In genomic region chr10:11646450-11646849, GRCh38 we compare ENCODE assay signal across 20 cellular contexts. TPM values are rescaled to one million over a fixed set of nuclear protein-coding genes. Genes with fewer than 3 reads are reported as not detected.
DNase-seq lines count a peak whose midpoint lies in the region; ATAC-seq, FAIRE-seq and TF ChIP-seq lines count a peak whose summit lies in the region.
"Had no signal": no experiment of that assay in that cellular context is flagged by ENCODE, and none has a peak within 500 bp of the region (broad histone marks: within the 10 kb centered on the region; RNA-seq: fewer than 3 reads in every experiment).

No MANE protein-coding gene starts in this region.

- H4K8ac ChIP-seq in trophoblast cell (ENCODE audit: low read depth, low read length) = no peak overlapping the region

- H2BK5ac ChIP-seq in trophoblast cell (ENCODE audit: low read depth, low read length, poor library complexity) = no peak overlapping the region

- peaks cover 0 to 4% of the 10 kb centered on the region in 2 experiments for H3K4me1 ChIP-seq in trophoblast cell (ENCODE audit: control insufficient read depth in 1 of 2, insufficient read depth in 2 of 2, low read length in 2 of 2)

- H3K36me3 ChIP-seq in trophoblast cell (ENCODE audit: control insufficient read depth in 1 of 2, insufficient read depth in 2 of 2, low read length in 2 of 2) = no peaks in the 10 kb centered on the region
- H3K36me3 ChIP-seq: BLaER1 treated with 17β-estradiol and CSF1 and Interleukin-3, amounts not matched to agents 10 nM and 100 nM had no signal

- no peak overlapping the region for H3K4me2 ChIP-seq in trophoblast cell (ENCODE audit: low read length)
- H3K4me2 ChIP-seq: A549; BLaER1 treated with 17β-estradiol and CSF1 and Interleukin-3, amounts not matched to agents 10 nM and 100 nM; KMS-11 had no signal

- H3K27me3 ChIP-seq in trophoblast cell (ENCODE audit: insufficient read depth, low read length) = no peaks in the 10 kb centered on the region
- H3K27me3 ChIP-seq: BLaER1 treated with 17β-estradiol and CSF1 and Interleukin-3, amounts not matched to agents 10 nM and 100 nM had no signal

- H3K9me3 ChIP-seq in trophoblast cell (ENCODE audit: insufficient read depth, low read depth, low read length) = peaks cover 1% of the 10 kb centered on the region
- H3K9me3 ChIP-seq: A549 had no signal

- FAIRE-seq in GM12891 (lab: Jason Lieb, UNC) = peak; percentile 13
- FAIRE-seq: A549 had no signal

- H2AFZ ChIP-seq in trophoblast cell (ENCODE audit: insufficient read depth, low read length, poor library complexity) = no peak overlapping the region

- no peak overlapping the region for H2AK5ac ChIP-seq in trophoblast cell (ENCODE audit: low read length)

- H3K4ac ChIP-seq in trophoblast cell (ENCODE audit: low read depth, low read length) = no peak overlapping the region

- ATAC-seq in HG03442 (IDR thresholded peaks at IDR 0.05; ENCODE audit: unreplicated experiment) (peak; percentile 54), HG03196 (IDR thresholded peaks at IDR 0.05; ENCODE audit: unreplicated experiment) (no peak)
- ATAC-seq: A549 had no signal

- DNase-seq in GM12891 (ENCODE audit: insufficient read length, low spot score) (no peak), RPMI8226 (peak; percentile 61), trophoblast cell (no peak), GOT3 (lab: John Stamatoyannopoulos, UW) (no peak), foreskin melanocyte (no peak)
- DNase-seq: DMS 273 treated with DMSO at 0.1 percent for 48 hours; GF-D8; HCEC 1CT; NCI-H1105; NCI-H187 treated with DMSO at 0.1 percent for 48 hours; NCI-H2171; NCI-H446; NCI-H69; NK-92 treated with Interleukin-12 subunit alpha and Interleukin-12 subunit beta, amount 100 ng/mL, for 24 hours; SW 1271 had no signal

- no peak overlapping the region for H3K14ac ChIP-seq in trophoblast cell (ENCODE audit: low read length)

- no peak overlapping the region for H3K23ac ChIP-seq in trophoblast cell (ENCODE audit: low read length)

- no peak for TF ChIP-seq POLR2A in GM12891 (IDR thresholded peaks at IDR 0.05; ENCODE audit: low read depth, low read length)

- H3K27ac ChIP-seq in trophoblast cell (ENCODE audit: low read depth, low read length) = no peak overlapping the region
- H3K27ac ChIP-seq: A549; BLaER1 treated with 17β-estradiol and CSF1 and Interleukin-3, amounts not matched to agents 10 nM and 100 nM; KMS-11 had no signal

- H3K4me3 ChIP-seq in trophoblast cell (ENCODE audit: low read depth, low read length) = no peak overlapping the region
- H3K4me3 ChIP-seq: A549; BLaER1 treated with 17β-estradiol and CSF1 and Interleukin-3, amounts not matched to agents 10 nM and 100 nM had no signal

- no peaks in the 10 kb centered on the region for H3K79me1 ChIP-seq in trophoblast cell (ENCODE audit: low read length)

- H2BK12ac ChIP-seq in trophoblast cell (ENCODE audit: low read length) = no peak overlapping the region

- WGBS in trophoblast cell (ENCODE audit: extremely low coverage, insufficient coverage, insufficient read length) = no CpG with 5 or more reads among the region's 9 CpGs

- H2BK120ac ChIP-seq in trophoblast cell (ENCODE audit: insufficient read depth, low read length, poor library complexity) = no peak overlapping the region

- no peak overlapping the region for H4K12ac ChIP-seq in trophoblast cell (ENCODE audit: low read depth, low read length)

- peak overlapping the region; percentile 22 for H3K9ac ChIP-seq in trophoblast cell (ENCODE audit: low read length)
- H3K9ac ChIP-seq: BLaER1 treated with 17β-estradiol and CSF1 and Interleukin-3, amounts not matched to agents 10 nM and 100 nM; KMS-11 had no signal

- H4K91ac ChIP-seq in trophoblast cell (ENCODE audit: low read depth, low read length) = no peak overlapping the region

- H3K18ac ChIP-seq in trophoblast cell (ENCODE audit: low read length) = no peak overlapping the region

- H3K79me2 ChIP-seq in trophoblast cell (ENCODE audit: control insufficient read depth, insufficient read depth, low read length, poor library complexity) = no peaks in the 10 kb centered on the region

TF ChIP-seq in GM12891, 5 proteins besides CTCF, POLR2A, EP300 and RAD21:
- no peak for TF ChIP-seq POLR2AphosphoS5 (IDR thresholded peaks at IDR 0.05; ENCODE audit: low read depth, low read length)
- peak; percentile 80 for TF ChIP-seq SPI1 (IDR thresholded peaks at IDR 0.05; ENCODE audit: low read depth, low read length)
- TF ChIP-seq TAF1 (IDR thresholded peaks at IDR 0.05; ENCODE audit: low read depth, low read length) = no peak

RNA-seq across cellular contexts. Expression of gene USP6NL, which starts 35.0 kb away (rescaled TPM):
- 15.1 TPM for polyA plus RNA-seq in GM12891 (2012; ENCODE audit: low read depth, missing spikeins)
- 16.4 and 17.4 TPM in 2 replicates for polyA plus RNA-seq in trophoblast cell (2013)
